8 cellular contexts compared by ENCODE assay signal in the genomic region with DNA sequence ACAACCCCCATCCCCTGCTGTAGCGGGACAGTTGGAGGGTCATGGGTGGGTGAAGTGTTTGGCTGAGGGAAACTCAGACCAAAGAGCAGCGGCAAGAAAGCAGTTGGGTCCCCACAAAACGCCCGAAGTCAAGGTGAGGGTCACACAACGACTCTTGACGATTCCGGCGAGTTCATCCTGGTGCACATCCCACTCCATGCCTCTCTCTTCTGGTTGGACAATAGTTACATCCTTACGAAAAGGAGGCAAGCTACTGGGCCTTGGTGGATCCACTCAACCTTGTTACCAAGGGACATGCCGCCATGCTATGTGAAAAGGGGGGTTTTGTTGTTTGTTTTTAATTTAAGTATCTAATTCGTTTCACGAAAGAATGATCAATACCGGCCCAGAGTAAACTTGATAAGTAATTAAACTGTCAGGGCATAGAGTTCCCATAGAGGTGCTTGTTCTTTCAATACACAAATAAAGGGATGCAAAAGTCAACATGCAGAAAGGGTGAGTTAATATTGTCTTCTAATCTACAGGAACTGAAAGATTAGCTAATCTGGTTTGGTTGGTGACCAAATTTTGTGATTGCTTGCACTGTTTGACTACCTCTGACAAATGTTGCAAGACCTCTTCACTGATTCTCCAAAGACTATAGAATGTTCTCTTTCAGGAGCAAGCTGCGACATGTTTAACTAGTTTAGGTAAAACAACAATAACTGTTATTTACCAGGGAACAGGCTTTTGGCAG. TPM values are rescaled to one million over a fixed set of nuclear protein-coding genes. Genes with fewer than 3 reads are reported as not detected.
DNase-seq lines count a peak whose midpoint lies in the region; ATAC-seq and TF ChIP-seq lines count a peak whose summit lies in the region.

No MANE protein-coding gene starts in this region.

- peaks cover 29% of the 10 kb centered on the region for H3K4me1 ChIP-seq in adipocyte (ENCODE audit: control insufficient read depth, insufficient read depth, low read length)
- peaks cover 0 to 18% of the 10 kb centered on the region in 2 donors for H3K4me1 ChIP-seq in right atrium auricular region

- H3K36me3 ChIP-seq in adipocyte (ENCODE audit: control insufficient read depth, insufficient read depth, low read length, severe bottlenecking): peaks cover 21% of the 10 kb centered on the region
- H3K36me3 ChIP-seq in right atrium auricular region: peaks cover 14% of the 10 kb centered on the region

- peak overlapping the region; percentile 95 to 96 for H3K27ac ChIP-seq in right atrium auricular region

- H3K9ac ChIP-seq in adipocyte (ENCODE audit: low read length): peak overlapping the region; percentile 96

- no peaks in the 10 kb centered on the region for H3K27me3 ChIP-seq in adipocyte (replicated peaks; ENCODE audit: control insufficient read depth, insufficient read depth, low read length)
- no peaks in the 10 kb centered on the region for H3K27me3 ChIP-seq in right atrium auricular region

- no peak for ATAC-seq in HG02798 (IDR thresholded peaks at IDR 0.05; ENCODE audit: poor library complexity, unreplicated experiment)

- no peaks in the 10 kb centered on the region for H3K9me3 ChIP-seq in adipocyte (ENCODE audit: control insufficient read depth, low read length)
- no peaks in the 10 kb centered on the region for H3K9me3 ChIP-seq in right atrium auricular region

- peak; percentile 29 to 74 (median 66) for DNase-seq in NCI-H1417 (lab: John Stamatoyannopoulos, UW)
- no peak for DNase-seq in NCI-H1417 treated with DMSO at 0.1 percent for 48 hours (lab: John Stamatoyannopoulos, UW)
- DNase-seq in NAMALWA (ENCODE audit: low spot score): peak; percentile 10
- peak; percentile 50 for DNase-seq in adipocyte (ENCODE audit: low read depth)
- no peak for DNase-seq in right atrium auricular region (ENCODE audit: low spot score)
- peak; percentile 26 for DNase-seq in renal cortical epithelial cell (ENCODE audit: low read depth)
- no peak for DNase-seq in NCI-H1436 treated with DMSO at 0.1 percent for 48 hours (lab: John Stamatoyannopoulos, UW)

- peak overlapping the region; percentile 91 for H3K4me3 ChIP-seq in adipocyte (ENCODE audit: low read length)
- H3K4me3 ChIP-seq in right atrium auricular region: peak overlapping the region; percentile 84 to 87

- TF ChIP-seq CTCF in right atrium auricular region (IDR thresholded peaks at IDR 0.05): no peak

RNA-seq across cellular contexts. Expression of gene SMIM15, which starts 0.7 kb away (rescaled TPM):
- 10 to 100 TPM; 15.5 to 26.8 TPM for total RNA-seq in right atrium auricular region
- total RNA-seq in renal cortical epithelial cell: 77.6 and 108 TPM in 2 replicates

Comparison
In these comparisons a context has a peak if more than half of its experiments do, and no peak if none do; other contexts are left out.
1. DNase-seq: peak in NCI-H1417 (3 of 3), NAMALWA (single experiment), adipocyte (single experiment) and renal cortical epithelial cell (single experiment); none in NCI-H1417 treated with DMSO at 0.1 percent for 48 hours (single experiment), right atrium auricular region (single experiment) and NCI-H1436 treated with DMSO at 0.1 percent for 48 hours (single experiment).